8 cellular contexts compared by ENCODE assay signal in the genomic region with DNA sequence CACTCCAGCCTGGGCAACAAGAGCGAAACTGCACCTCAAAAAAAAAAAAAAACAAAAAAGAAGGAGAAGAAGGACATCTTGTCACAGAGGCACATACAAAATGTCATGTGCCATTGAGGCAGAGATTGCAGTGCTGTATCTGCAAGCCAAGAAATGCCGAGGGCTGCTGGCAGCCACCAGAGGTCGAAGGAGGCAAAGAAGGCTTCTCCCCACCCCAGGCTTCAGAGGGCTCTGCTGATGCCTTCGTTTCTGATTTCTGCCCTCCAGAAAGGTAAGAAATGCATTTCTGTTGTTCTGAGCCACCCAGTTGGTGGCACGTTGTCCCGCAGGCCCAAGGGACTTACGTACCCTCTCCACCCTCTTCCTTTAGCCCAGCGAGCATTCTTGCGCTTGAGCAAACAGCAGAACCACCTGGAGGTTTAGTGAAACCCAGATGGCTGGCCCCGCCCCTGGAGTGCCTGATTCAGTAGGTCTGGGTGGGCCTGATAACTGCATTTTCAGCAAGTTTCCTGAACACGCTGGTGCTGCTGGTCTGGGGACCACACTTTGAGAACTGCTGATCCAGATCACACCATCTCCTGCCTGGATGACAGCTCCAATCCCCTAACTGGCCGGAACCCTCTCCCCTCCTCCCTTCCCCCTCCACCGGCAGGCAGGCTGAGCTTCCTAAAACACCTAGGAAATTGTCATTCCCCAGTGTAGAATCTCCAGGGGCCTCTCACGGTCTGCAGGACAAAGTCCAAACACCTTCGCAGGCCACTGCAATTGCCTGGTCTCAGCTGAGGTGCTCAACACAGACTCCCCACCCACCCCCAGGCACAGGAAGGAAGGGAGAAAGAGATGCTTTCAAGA. TPM values are rescaled to one million over a fixed set of nuclear protein-coding genes. Genes with fewer than 3 reads are reported as not detected.
DNase-seq lines count a peak whose midpoint lies in the region; ATAC-seq, FAIRE-seq and TF ChIP-seq lines count a peak whose summit lies in the region.

No MANE protein-coding gene starts in this region.

- DNase-seq in GM12892 (ENCODE audit: insufficient read length) (no peak), glutamatergic neuron (no peak), HAP-1 (ENCODE audit: low spot score in 2 of 2) (no peak), SK-N-SH (no peak)
- no peak for DNase-seq in central memory CD4-positive, alpha-beta T cell
- DNase-seq in stimulated activated naive CD4-positive, alpha-beta T cell (lab: John Stamatoyannopoulos, UW) = no peak

- WGBS in SK-N-SH (ENCODE audit: low lambda C conversion rate) = 81% methylated on average over 15 of the region's 15 CpGs

- CTCF ChIA-PET in SK-N-SH (lab: Yijun Ruan, JAX) = no interaction called here

- H3K9ac ChIP-seq in SK-N-SH = no peak overlapping the region

- H3F3A ChIP-seq in SK-N-SH (replicated peaks; ENCODE audit: insufficient read depth) = peaks cover 3% of the 10 kb centered on the region

- no peaks in the 10 kb centered on the region for H3K9me2 ChIP-seq in SK-N-SH

- no peaks in the 10 kb centered on the region for H3K27me3 ChIP-seq in HAP-1 (ENCODE audit: low read depth)
- H3K27me3 ChIP-seq in SK-N-SH (ENCODE audit: insufficient read depth) = no peaks in the 10 kb centered on the region

- H4K20me1 ChIP-seq in SK-N-SH (ENCODE audit: insufficient read depth) = no peaks in the 10 kb centered on the region

- no peak overlapping the region for H3K4me3 Mint-ChIP-seq in glutamatergic neuron (ENCODE audit: unreplicated experiment)

- peak; percentile 76 for FAIRE-seq in GM12892 (lab: Jason Lieb, UNC)

- in situ Hi-C loops in HAP-1 (cut with MboI; ENCODE audit: low sequenced_read_pairs) = no loop called here

- H2AFZ ChIP-seq in SK-N-SH (ENCODE audit: low read depth) = no peak overlapping the region

- TF ChIP-seq CTCF in glutamatergic neuron (IDR thresholded peaks at IDR 0.05; ENCODE audit: partially characterized antibody, unreplicated experiment) (no peak), SK-N-SH (IDR thresholded peaks at IDR 0.05) (no peak)

- no peaks in the 10 kb centered on the region for H3K79me2 ChIP-seq in SK-N-SH (ENCODE audit: insufficient read depth)

- H3K36me3 Mint-ChIP-seq in glutamatergic neuron (ENCODE audit: unreplicated experiment) = no peaks in the 10 kb centered on the region

- peak; percentile 94 for ATAC-seq in GM21447 (IDR thresholded peaks at IDR 0.05; ENCODE audit: unreplicated experiment)
- ATAC-seq in HG03571 (IDR thresholded peaks at IDR 0.05; ENCODE audit: unreplicated experiment) = peak; percentile 90

- peaks cover 6% of the 10 kb centered on the region for H3K4me1 Mint-ChIP-seq in glutamatergic neuron (ENCODE audit: low read depth, unreplicated experiment)

- H3K9me3 ChIP-seq in HAP-1 = no peaks in the 10 kb centered on the region
- H3K9me3 ChIP-seq in SK-N-SH = no peaks in the 10 kb centered on the region

- POLR2A ChIA-PET in SK-N-SH (lab: Yijun Ruan, JAX) = no interaction called here

- TF ChIP-seq EP300 in SK-N-SH (IDR thresholded peaks at IDR 0.05; ENCODE audit: borderline replicate concordance in 1 of 2, low read depth in 1 of 2, low read length in 1 of 2) = no peak

- no peak overlapping the region for H3K4me2 ChIP-seq in SK-N-SH

- peak overlapping the region; percentile 12 for H3K27ac Mint-ChIP-seq in glutamatergic neuron (ENCODE audit: unreplicated experiment)

- H3K4me1 ChIP-seq in HAP-1 (peaks cover 18% of the 10 kb centered on the region), SK-N-SH (ENCODE audit: control insufficient read depth in 1 of 2, insufficient read depth in 2 of 2, low read depth in 1 of 2, low read length in 1 of 2) (peaks cover 0 to 2% of the 10 kb centered on the region in 2 experiments; a peak in 1 of 4 replicates)

- no peaks in the 10 kb centered on the region for H3K9me3 Mint-ChIP-seq in glutamatergic neuron (ENCODE audit: unreplicated experiment)

- H3K4me3 ChIP-seq in HAP-1 (no peak overlapping the region), SK-N-SH (ENCODE audit: low read depth in 2 of 2, low read length in 1 of 2) (no peak overlapping the region)

- no peak for TF ChIP-seq RAD21 in SK-N-SH (IDR thresholded peaks at IDR 0.05; ENCODE audit: low read length)

- no peak; the same call in 1 of the 2 replicates for TF ChIP-seq POLR2A in GM12892 (IDR thresholded peaks at IDR 0.05; ENCODE audit: low read depth, low read length)

- H3K36me3 ChIP-seq in HAP-1 (replicated peaks) = no peaks in the 10 kb centered on the region
- H3K36me3 ChIP-seq in SK-N-SH (replicated peaks in 1 of 2; ENCODE audit: control insufficient read depth in 1 of 2, insufficient read depth in 2 of 2, low read length in 1 of 2) = no peaks in the 10 kb centered on the region

- no peaks in the 10 kb centered on the region for H3K27me3 Mint-ChIP-seq in glutamatergic neuron (ENCODE audit: unreplicated experiment)

- H3K27ac ChIP-seq in SK-N-SH (ENCODE audit: low read depth in 2 of 2, low read length in 1 of 2) = no peak overlapping the region

TF ChIP-seq in SK-N-SH, 30 proteins besides CTCF, POLR2A, EP300 and RAD21 (continues in another document):
- TF ChIP-seq, protein P1, sequence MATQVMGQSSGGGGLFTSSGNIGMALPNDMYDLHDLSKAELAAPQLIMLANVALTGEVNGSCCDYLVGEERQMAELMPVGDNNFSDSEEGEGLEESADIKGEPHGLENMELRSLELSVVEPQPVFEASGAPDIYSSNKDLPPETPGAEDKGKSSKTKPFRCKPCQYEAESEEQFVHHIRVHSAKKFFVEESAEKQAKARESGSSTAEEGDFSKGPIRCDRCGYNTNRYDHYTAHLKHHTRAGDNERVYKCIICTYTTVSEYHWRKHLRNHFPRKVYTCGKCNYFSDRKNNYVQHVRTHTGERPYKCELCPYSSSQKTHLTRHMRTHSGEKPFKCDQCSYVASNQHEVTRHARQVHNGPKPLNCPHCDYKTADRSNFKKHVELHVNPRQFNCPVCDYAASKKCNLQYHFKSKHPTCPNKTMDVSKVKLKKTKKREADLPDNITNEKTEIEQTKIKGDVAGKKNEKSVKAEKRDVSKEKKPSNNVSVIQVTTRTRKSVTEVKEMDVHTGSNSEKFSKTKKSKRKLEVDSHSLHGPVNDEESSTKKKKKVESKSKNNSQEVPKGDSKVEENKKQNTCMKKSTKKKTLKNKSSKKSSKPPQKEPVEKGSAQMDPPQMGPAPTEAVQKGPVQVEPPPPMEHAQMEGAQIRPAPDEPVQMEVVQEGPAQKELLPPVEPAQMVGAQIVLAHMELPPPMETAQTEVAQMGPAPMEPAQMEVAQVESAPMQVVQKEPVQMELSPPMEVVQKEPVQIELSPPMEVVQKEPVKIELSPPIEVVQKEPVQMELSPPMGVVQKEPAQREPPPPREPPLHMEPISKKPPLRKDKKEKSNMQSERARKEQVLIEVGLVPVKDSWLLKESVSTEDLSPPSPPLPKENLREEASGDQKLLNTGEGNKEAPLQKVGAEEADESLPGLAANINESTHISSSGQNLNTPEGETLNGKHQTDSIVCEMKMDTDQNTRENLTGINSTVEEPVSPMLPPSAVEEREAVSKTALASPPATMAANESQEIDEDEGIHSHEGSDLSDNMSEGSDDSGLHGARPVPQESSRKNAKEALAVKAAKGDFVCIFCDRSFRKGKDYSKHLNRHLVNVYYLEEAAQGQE (IDR thresholded peaks at IDR 0.05; ENCODE audit: low read depth, low read length) = no peak
- TF ChIP-seq GATA2 (CRISPR knock-in tag; IDR thresholded peaks at IDR 0.05) (no peak), NFIC (IDR thresholded peaks at IDR 0.05; ENCODE audit: borderline replicate concordance) (no peak), JUND (IDR thresholded peaks at IDR 0.05) (no peak), YY1 (IDR thresholded peaks at IDR 0.05; ENCODE audit: low read depth) (no peak), MXI1 (IDR thresholded peaks at IDR 0.05; ENCODE audit: low read depth, low read length) (no peak)
- TF ChIP-seq, protein P2, sequence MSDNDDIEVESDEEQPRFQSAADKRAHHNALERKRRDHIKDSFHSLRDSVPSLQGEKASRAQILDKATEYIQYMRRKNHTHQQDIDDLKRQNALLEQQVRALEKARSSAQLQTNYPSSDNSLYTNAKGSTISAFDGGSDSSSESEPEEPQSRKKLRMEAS (IDR thresholded peaks at IDR 0.05; ENCODE audit: low read depth) = no peak
- TF ChIP-seq, protein P3, sequence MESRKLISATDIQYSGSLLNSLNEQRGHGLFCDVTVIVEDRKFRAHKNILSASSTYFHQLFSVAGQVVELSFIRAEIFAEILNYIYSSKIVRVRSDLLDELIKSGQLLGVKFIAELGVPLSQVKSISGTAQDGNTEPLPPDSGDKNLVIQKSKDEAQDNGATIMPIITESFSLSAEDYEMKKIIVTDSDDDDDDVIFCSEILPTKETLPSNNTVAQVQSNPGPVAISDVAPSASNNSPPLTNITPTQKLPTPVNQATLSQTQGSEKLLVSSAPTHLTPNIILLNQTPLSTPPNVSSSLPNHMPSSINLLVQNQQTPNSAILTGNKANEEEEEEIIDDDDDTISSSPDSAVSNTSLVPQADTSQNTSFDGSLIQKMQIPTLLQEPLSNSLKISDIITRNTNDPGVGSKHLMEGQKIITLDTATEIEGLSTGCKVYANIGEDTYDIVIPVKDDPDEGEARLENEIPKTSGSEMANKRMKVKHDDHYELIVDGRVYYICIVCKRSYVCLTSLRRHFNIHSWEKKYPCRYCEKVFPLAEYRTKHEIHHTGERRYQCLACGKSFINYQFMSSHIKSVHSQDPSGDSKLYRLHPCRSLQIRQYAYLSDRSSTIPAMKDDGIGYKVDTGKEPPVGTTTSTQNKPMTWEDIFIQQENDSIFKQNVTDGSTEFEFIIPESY (IDR thresholded peaks at IDR 0.05; ENCODE audit: borderline replicate concordance, low read depth) = no peak
- TF ChIP-seq, protein P4, sequence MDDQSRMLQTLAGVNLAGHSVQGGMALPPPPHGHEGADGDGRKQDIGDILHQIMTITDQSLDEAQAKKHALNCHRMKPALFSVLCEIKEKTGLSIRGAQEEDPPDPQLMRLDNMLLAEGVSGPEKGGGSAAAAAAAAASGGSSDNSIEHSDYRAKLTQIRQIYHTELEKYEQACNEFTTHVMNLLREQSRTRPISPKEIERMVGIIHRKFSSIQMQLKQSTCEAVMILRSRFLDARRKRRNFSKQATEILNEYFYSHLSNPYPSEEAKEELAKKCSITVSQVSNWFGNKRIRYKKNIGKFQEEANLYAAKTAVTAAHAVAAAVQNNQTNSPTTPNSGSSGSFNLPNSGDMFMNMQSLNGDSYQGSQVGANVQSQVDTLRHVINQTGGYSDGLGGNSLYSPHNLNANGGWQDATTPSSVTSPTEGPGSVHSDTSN (IDR thresholded peaks at IDR 0.05) = no peak

RNA-seq across cellular contexts. Expression of a gene that starts 21.1 kb away (rescaled TPM):
- polyA plus RNA-seq in GM12892 (2012; ENCODE audit: missing spikeins) = 50.7 TPM
- 25.1 TPM for total RNA-seq in glutamatergic neuron (ENCODE audit: unreplicated experiment)
- 12.8 and 33.0 TPM in 2 replicates for polyA plus RNA-seq in SK-N-SH (2012; rRNA removed)
- polyA plus RNA-seq in SK-N-SH (2012; cell fraction: cytosol; rRNA removed) = 17.4 and 25.1 TPM in 2 replicates
- polyA plus RNA-seq in SK-N-SH (2012; cell fraction: nucleus; rRNA removed) = 36.4 and 45.3 TPM in 2 replicates

RNA-seq across cellular contexts. Expression of a gene that starts 29.6 kb away (rescaled TPM):
- polyA plus RNA-seq in GM12892 (2012; ENCODE audit: missing spikeins) = 929 TPM
- total RNA-seq in glutamatergic neuron (ENCODE audit: unreplicated experiment) = 966 TPM
- 1,327 and 1,666 TPM in 2 replicates for polyA plus RNA-seq in SK-N-SH (2012; rRNA removed)
- 1,141 and 1,342 TPM in 2 replicates for polyA plus RNA-seq in SK-N-SH (2012; cell fraction: cytosol; rRNA removed)
- polyA plus RNA-seq in SK-N-SH (2012; cell fraction: nucleus; rRNA removed) = 1,930 and 2,064 TPM in 2 replicates
